Comparison of ENCODE assay signal across 34 cellular contexts in genomic region chr9:106835840-106836239, GRCh38. TPM values are rescaled to one million over a fixed set of nuclear protein-coding genes. Genes with fewer than 3 reads are reported as not detected.
"Had no signal": no experiment of that assay in that cellular context is flagged by ENCODE, and none has a peak within 500 bp of the region (broad histone marks: within the 10 kb centered on the region; RNA-seq: fewer than 3 reads in every experiment).

No MANE protein-coding gene starts in this region.

- H3K4me1 ChIP-seq: adrenal gland, breast epithelium had no signal

- H3K27me3 ChIP-seq: adrenal gland, body of pancreas, brain microvascular endothelial cell, breast epithelium had no signal

- FAIRE-seq: astrocyte, TTC549 had no signal

- H3K9me3 ChIP-seq: adrenal gland, body of pancreas had no signal

- H3K36me3 ChIP-seq: adrenal gland, brain microvascular endothelial cell, breast epithelium had no signal

- H3K27ac ChIP-seq: adrenal gland, body of pancreas, brain microvascular endothelial cell, breast epithelium, VCaP had no signal

- H3K4me3 ChIP-seq: adrenal gland, body of pancreas, breast epithelium had no signal

- ATAC-seq: activated CD8-positive, alpha-beta T cell treated with anti-CD3 and anti-CD28 coated beads for 36 hours; activated naive CD4-positive, alpha-beta T cell treated with anti-CD3 and anti-CD28 coated beads, Interleukin-2, amount 50 U/mL, for 72 hours; activated T-cell treated with anti-CD3 and anti-CD28 coated beads, Interleukin-2, amount 50 U/mL, for 4 hours; activated T-cell treated with anti-CD3 and anti-CD28 coated beads, Interleukin-2, amount 50 U/mL, for 72 hours; activated T-helper 17 cell treated with anti-CD3 and anti-CD28 coated beads, Interleukin-2, amount 50 U/mL, for 72 hours; body of pancreas had no signal

- DNase-seq: activated B cell treated with CpG ODN at 0.5 μM for 24 hours; activated CD4-positive, alpha-beta memory T cell treated with anti-CD3 and anti-CD28 coated beads for 36 hours; activated CD4-positive, alpha-beta T cell treated with anti-CD3 and anti-CD28 coated beads for 4 hours; activated CD4-positive, alpha-beta T cell treated with anti-CD3 and anti-CD28 coated beads, Interleukin-2, amount 10 ng/mL, durations not matched to agents 24 days and 14 days; activated CD4-positive, alpha-beta T cell treated with anti-CD3 and anti-CD28 coated beads, Interleukin-2, amount 50 U/mL, for 1 hour; activated CD4-positive, alpha-beta T cell treated with anti-CD3 and anti-CD28 coated beads, Interleukin-2, amount 50 U/mL, for 4 hours; activated CD4-positive, CD25-positive, alpha-beta regulatory T cell treated with anti-CD3 and anti-CD28 coated beads, Interleukin-2, amount 50 U/mL, for 72 hours; activated CD8-positive, alpha-beta memory T cell treated with anti-CD3 and anti-CD28 coated beads, Interleukin-2, amount 50 U/mL, for 4 hours; activated CD8-positive, alpha-beta T cell treated with anti-CD3 and anti-CD28 coated beads for 36 hours; activated effector memory CD4-positive, alpha-beta T cell treated with anti-CD3 and anti-CD28 coated beads, Interleukin-2, amount 50 U/mL, for 16 hours; activated gamma-delta T cell treated with Interleukin-2 at 50 U/mL for 16 hours; activated naive CD4-positive, alpha-beta T cell; activated naive CD4-positive, alpha-beta T cell treated with anti-CD3 and anti-CD28 coated beads for 36 hours; activated naive CD4-positive, alpha-beta T cell treated with anti-CD3 and anti-CD28 coated beads, Interleukin-2, amount 50 U/mL, for 16 hours; activated naive CD8-positive, alpha-beta T cell treated with anti-CD3 and anti-CD28 coated beads for 36 hours; activated T-cell treated with anti-CD3 and anti-CD28 coated beads for 4 hours; activated T-cell treated with anti-CD3 and anti-CD28 coated beads, Interleukin-2, amount 50 U/mL, for 1 hour; activated T-cell treated with anti-CD3 and anti-CD28 coated beads, Interleukin-2, amount 50 U/mL, for 4 hours; activated T-cell treated with anti-CD3 and anti-CD28 coated beads, Interleukin-2, amount 50 U/mL, for 72 hours; adrenal gland; amniotic stem cell; aorta; body of pancreas; brain microvascular endothelial cell; central memory CD4-positive, alpha-beta T cell; T-helper 1 cell; T-helper 2 cell; T-helper 9 cell had no signal

RNA-seq across cellular contexts. Expression of gene ZNF462, which starts 27.1 kb away (rescaled TPM):
- total RNA-seq: activated B cell treated with CpG ODN at 0.5 μM for 24 hours; activated CD8-positive, alpha-beta T cell treated with anti-CD3 and anti-CD28 coated beads for 36 hours had no signal
